26 cellular contexts compared by ENCODE assay signal in genomic region chr21:44482581-44483287, GRCh38. TPM values are rescaled to one million over a fixed set of nuclear protein-coding genes. Genes with fewer than 3 reads are reported as not detected.
A peak's percentile ranks its signal among the peaks of the same experiment; 100 is the strongest.
DNase-seq lines count a peak whose midpoint lies in the region; ATAC-seq and TF ChIP-seq lines count a peak whose summit lies in the region.
"Had no signal": no experiment of that assay in that cellular context is flagged by ENCODE, and none has a peak within 500 bp of the region (broad histone marks: within the 10 kb centered on the region; RNA-seq: fewer than 3 reads in every experiment).

No MANE protein-coding gene starts in this region.

- POLR2A ChIA-PET in Caco-2 (lab: Charles Lee), result no interaction called here

- H3K4me3 ChIP-seq in Caco-2 (ENCODE audit: low read depth, low read length) (no peak overlapping the region), neural progenitor cell (no peak overlapping the region), left lung (no peak overlapping the region)
- H3K4me3 ChIP-seq in Jurkat, Clone E6-1 (ENCODE audit: low read length), result no peak overlapping the region
- H3K4me3 ChIP-seq: dorsolateral prefrontal cortex, GM12878, SJCRH30 had no signal

- H3K36me3 ChIP-seq in Caco-2 (ENCODE audit: control insufficient read depth, insufficient read depth, low read length) (no peaks in the 10 kb centered on the region; the same call in 1 of the 2 replicates), neural progenitor cell (no peaks in the 10 kb centered on the region), left lung (no peaks in the 10 kb centered on the region)
- H3K36me3 ChIP-seq: SJCRH30 had no signal

- H3F3A ChIP-seq in neural progenitor cell (ENCODE audit: low read depth), result no peaks in the 10 kb centered on the region

- H3K27ac Mint-ChIP-seq in Caco-2 (ENCODE audit: unreplicated experiment) (peak overlapping the region; percentile 69), neural progenitor cell (peak overlapping the region; percentile 66)
- H3K27ac Mint-ChIP-seq: activated naive CD8-positive, alpha-beta T cell treated with anti-CD3 and anti-CD28 coated beads, Interleukin-2, amount 10 ng/mL, durations not matched to agents 7 days and 5 days; activated T-helper 2 cell treated with anti-CD3 and anti-CD28 coated beads, Interferon-gamma antibody, Interleukin-2, Interleukin-4, amounts not matched to agents 10 μg/mL and 5 μg/mL and 100 μg/mL, durations not matched to agents 14 hours and 24 hours and 36 hours; CD4-positive, alpha-beta T cell; IgD-negative memory B cell; natural killer cell treated with Interleukin-12 subunit alpha and Interleukin-12 subunit beta and Interleukin-15 and Interleukin-18, amount 100 ng/mL, for 72 hours had no signal

- no peak for ATAC-seq in HG02981 (IDR thresholded peaks at IDR 0.05; ENCODE audit: unreplicated experiment)
- no peak for ATAC-seq in left lung
- ATAC-seq: GM12878; left colon; natural killer cell treated with Interleukin-12 subunit alpha and Interleukin-12 subunit beta and Interleukin-15 and Interleukin-18, amount 100 ng/mL, for 72 hours; Panc1 had no signal

- H3K4me1 ChIP-seq in Caco-2 (peaks cover 17% of the 10 kb centered on the region), neural progenitor cell (no peaks in the 10 kb centered on the region), left lung (no peaks in the 10 kb centered on the region)
- H3K4me1 ChIP-seq: SJCRH30 had no signal

- H3K4me1 Mint-ChIP-seq in Caco-2 (ENCODE audit: low read depth, unreplicated experiment), result peaks cover 10% of the 10 kb centered on the region
- H3K4me1 Mint-ChIP-seq in neural progenitor cell, result peaks cover 4% of the 10 kb centered on the region

- no peaks in the 10 kb centered on the region for H3K27me3 Mint-ChIP-seq in Caco-2 (ENCODE audit: insufficient read depth, unreplicated experiment)
- peaks cover 7% of the 10 kb centered on the region for H3K27me3 Mint-ChIP-seq in neural progenitor cell (ENCODE audit: insufficient read depth, low read depth)
- H3K27me3 Mint-ChIP-seq: activated naive CD8-positive, alpha-beta T cell treated with anti-CD3 and anti-CD28 coated beads, Interleukin-2, amount 10 ng/mL, durations not matched to agents 7 days and 5 days; CD4-positive, alpha-beta T cell had no signal

- no peak overlapping the region for H3K9ac ChIP-seq in neural progenitor cell

- intact Hi-C loops in Caco-2 (cut with micrococcal nuclease; ENCODE audit: unreplicated experiment) (loop anchor here (2.0 kb wide), 1 partner anchor 144 kb away; the partner anchor contains the start of gene CFAP410), left lung (cut with DNase I) (no loop called here)

- H3K4me2 ChIP-seq in neural progenitor cell, result no peak overlapping the region

- peak; percentile 80 to 88 for DNase-seq in Caco-2
- DNase-seq in Jurkat, Clone E6-1 (ENCODE audit: low read depth, low spot score), result peak; percentile 57
- no peak for DNase-seq in neural progenitor cell (ENCODE audit: low spot score)
- DNase-seq in NCI-H187 treated with DMSO at 0.1 percent for 48 hours (lab: John Stamatoyannopoulos, UW), result no peak
- DNase-seq in left lung, result no peak
- DNase-seq: activated CD4-positive, alpha-beta T cell treated with anti-CD3 and anti-CD28 coated beads, Interleukin-2, amount 50 U/mL, for 1 hour; activated naive CD8-positive, alpha-beta T cell treated with anti-CD3 and anti-CD28 coated beads, Interleukin-2, amount 10 ng/mL, durations not matched to agents 7 days and 5 days; CD4-positive, alpha-beta T cell; DMS53; head of caudate nucleus; left colon; MV-4-11; NCI-H2029 treated with DMSO at 0.1 percent for 48 hours; SJCRH30; T-helper 1 cell had no signal

- peaks cover under 1% of the 10 kb centered on the region for H3K79me2 ChIP-seq in neural progenitor cell (ENCODE audit: low read depth)

- H3K9me3 ChIP-seq in Caco-2 (peaks cover 8% of the 10 kb centered on the region; the same call in 1 of the 2 replicates), neural progenitor cell (ENCODE audit: low read depth) (peaks cover under 1% of the 10 kb centered on the region), left lung (no peaks in the 10 kb centered on the region)
- H3K9me3 ChIP-seq: SJCRH30 had no signal

- H4K20me1 ChIP-seq in neural progenitor cell (ENCODE audit: low read depth), result no peaks in the 10 kb centered on the region

- peak overlapping the region; percentile 40 for H3K4me3 Mint-ChIP-seq in Caco-2 (ENCODE audit: unreplicated experiment)
- no peak overlapping the region for H3K4me3 Mint-ChIP-seq in neural progenitor cell
- H3K4me3 Mint-ChIP-seq: activated naive CD8-positive, alpha-beta T cell treated with anti-CD3 and anti-CD28 coated beads, Interleukin-2, amount 10 ng/mL, durations not matched to agents 7 days and 5 days; CD4-positive, alpha-beta T cell; IgD-negative memory B cell; natural killer cell treated with Interleukin-12 subunit alpha and Interleukin-12 subunit beta and Interleukin-15 and Interleukin-18, amount 100 ng/mL, for 72 hours had no signal

- no TSS peak for BruUV-seq in Caco-2 (replicated peaks; lab: Mats Ljungman, UMichigan)

- H3K9me3 Mint-ChIP-seq in Caco-2 (ENCODE audit: unreplicated experiment) (peaks cover 6% of the 10 kb centered on the region), neural progenitor cell (peaks cover 4% of the 10 kb centered on the region)
- H3K9me3 Mint-ChIP-seq: activated naive CD8-positive, alpha-beta T cell treated with anti-CD3 and anti-CD28 coated beads, Interleukin-2, amount 10 ng/mL, durations not matched to agents 7 days and 5 days; activated T-helper 2 cell treated with anti-CD3 and anti-CD28 coated beads, Interferon-gamma antibody, Interleukin-2, Interleukin-4, amounts not matched to agents 10 μg/mL and 5 μg/mL and 100 μg/mL, durations not matched to agents 14 hours and 24 hours and 36 hours; CD4-positive, alpha-beta T cell; natural killer cell treated with Interleukin-12 subunit alpha and Interleukin-12 subunit beta and Interleukin-15 and Interleukin-18, amount 100 ng/mL, for 72 hours had no signal

- no peak overlapping the region for H2AFZ ChIP-seq in neural progenitor cell (replicated peaks)

- H3K27me3 ChIP-seq in Caco-2 (replicated peaks; ENCODE audit: control insufficient read depth, insufficient read depth, low read length) (no peaks in the 10 kb centered on the region), neural progenitor cell (no peaks in the 10 kb centered on the region), left lung (no peaks in the 10 kb centered on the region)
- H3K27me3 ChIP-seq: SJCRH30 had no signal

- H3K36me3 Mint-ChIP-seq in Caco-2 (ENCODE audit: insufficient read depth, unreplicated experiment), result peaks cover 12% of the 10 kb centered on the region
- no peaks in the 10 kb centered on the region for H3K36me3 Mint-ChIP-seq in neural progenitor cell
- H3K36me3 Mint-ChIP-seq: activated naive CD8-positive, alpha-beta T cell treated with anti-CD3 and anti-CD28 coated beads, Interleukin-2, amount 10 ng/mL, durations not matched to agents 7 days and 5 days; IgD-negative memory B cell; natural killer cell treated with Interleukin-12 subunit alpha and Interleukin-12 subunit beta and Interleukin-15 and Interleukin-18, amount 100 ng/mL, for 72 hours had no signal

- TF ChIP-seq CTCF in Caco-2 (IDR thresholded peaks at IDR 0.05; ENCODE audit: insufficient read depth in 1 of 2, low read depth in 1 of 2, low read length in 1 of 2, severe bottlenecking in 1 of 2, unreplicated experiment in 1 of 2), result no peak
- no peak for TF ChIP-seq CTCF in VCaP (conservative IDR thresholded peaks at IDR 0.05)
- no peak for TF ChIP-seq CTCF in neural progenitor cell (IDR thresholded peaks at IDR 0.05)
- no peak for TF ChIP-seq CTCF in left lung (IDR thresholded peaks at IDR 0.05)

- CTCF ChIA-PET in Caco-2 (lab: Charles Lee), result interaction anchor here (0.7 to 1.4 kb wide), 4 partner anchors 28 to 260 kb away, joined by 3 to 5 read pairs (median 4); no protein-coding TSS in a partner anchor

- H3K27ac ChIP-seq in VCaP, result peak overlapping the region; percentile 22; the same call in 1 of the 2 replicates
- H3K27ac ChIP-seq in neural progenitor cell, result no peak overlapping the region
- H3K27ac ChIP-seq in left lung, result no peak overlapping the region
- H3K27ac ChIP-seq: dorsolateral prefrontal cortex, HL-60, SJCRH30 had no signal

RNA-seq across cellular contexts. Expression of gene LRRC3, which starts 27.4 kb away (rescaled TPM):
- 4.5 and 4.7 TPM in 2 replicates for total RNA-seq in Caco-2 (2022)
- polyA plus RNA-seq in Jurkat, Clone E6-1 (2012; ENCODE audit: insufficient read depth, insufficient read length), result 1.1 TPM
- total RNA-seq in neural progenitor cell (ENCODE audit: low replicate concordance), result 2.5 and 4.9 TPM in 2 replicates
- 1 to 10 TPM; 2.4 to 5.7 TPM for total RNA-seq in left lung
- total RNA-seq: SJCRH30 had no signal

RNA-seq across cellular contexts. Expression of gene KRTAP10-1, which starts 57.3 kb away (rescaled TPM):
- total RNA-seq in Caco-2 (2022), result not detected in 2 replicates
- not detected for polyA plus RNA-seq in Jurkat, Clone E6-1 (2012; ENCODE audit: insufficient read depth, insufficient read length)
- total RNA-seq in neural progenitor cell (ENCODE audit: low replicate concordance), result not detected in 2 replicates
- not detected for total RNA-seq in left lung
- total RNA-seq: activated naive CD8-positive, alpha-beta T cell treated with anti-CD3 and anti-CD28 coated beads, Interleukin-2, amount 10 ng/mL, durations not matched to agents 7 days and 5 days; activated T-helper 2 cell treated with anti-CD3 and anti-CD28 coated beads, Interferon-gamma antibody, Interleukin-2, Interleukin-4, amounts not matched to agents 10 μg/mL and 5 μg/mL and 100 μg/mL, durations not matched to agents 14 hours and 24 hours and 36 hours; CD4-positive, alpha-beta T cell; GM12878; left colon; natural killer cell treated with Interleukin-12 subunit alpha and Interleukin-12 subunit beta and Interleukin-15 and Interleukin-18, amount 100 ng/mL, for 72 hours; SJCRH30; subcutaneous adipose tissue; urinary bladder had no signal
- polyA plus RNA-seq: GM12878, IgD-negative memory B cell, urinary bladder had no signal

Comparison
In these comparisons a context has a peak if more than half of its experiments do, and no peak if none do; other contexts are left out.
1. DNase-seq: peak in Caco-2 (2 of 2) and Jurkat, Clone E6-1 (single experiment); none in neural progenitor cell (single experiment), NCI-H187 treated with DMSO at 0.1 percent for 48 hours (single experiment) and left lung (0 of 2).